1 cellular context compared by ENCODE assay signal in the genomic region with DNA sequence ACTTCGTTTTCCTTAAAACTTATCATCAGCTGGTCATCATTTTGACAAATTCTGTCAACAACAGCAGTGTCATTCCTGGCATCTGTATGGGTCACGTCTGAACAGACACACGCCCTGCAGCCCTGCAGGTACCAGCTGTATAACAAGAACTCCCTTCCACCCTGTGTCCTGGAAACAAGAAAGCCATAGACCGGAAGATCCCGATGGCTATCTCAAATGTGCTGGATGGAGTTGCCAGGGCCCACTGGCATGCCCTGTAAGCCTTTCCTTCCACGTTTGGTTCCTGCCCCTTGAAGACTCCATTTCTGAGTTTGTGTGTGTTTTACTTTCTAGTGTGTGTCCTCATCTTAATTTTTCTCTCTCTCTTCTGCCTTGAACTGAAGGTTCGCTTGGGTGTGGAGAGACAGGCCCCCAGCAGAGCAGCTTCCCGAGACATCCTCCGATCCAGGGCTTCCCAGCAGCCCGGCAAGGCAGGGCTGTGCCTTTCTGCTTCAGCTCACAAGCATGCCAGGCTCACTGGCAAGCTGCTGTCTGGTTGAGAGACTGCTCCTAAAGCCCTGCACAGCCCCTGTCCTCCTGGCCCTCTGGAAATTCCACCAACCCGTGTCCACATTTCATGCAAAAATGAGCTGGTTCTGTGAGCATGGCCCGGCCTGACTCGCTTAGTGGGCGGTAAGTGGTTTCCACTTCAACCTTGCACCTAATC.
TF ChIP-seq lines count a peak whose summit lies in the region.

No MANE protein-coding gene starts in this region.

TF ChIP-seq in H1, 55 proteins besides CTCF, POLR2A, EP300 and RAD21:
- TF ChIP-seq TBP (IDR thresholded peaks at IDR 0.05; ENCODE audit: low read depth, low read length) = no peak
- no peak for TF ChIP-seq SAP30 (IDR thresholded peaks at IDR 0.05; ENCODE audit: insufficient read depth, insufficient replicate concordance, low read length)
- no peak for TF ChIP-seq POU5F1 (IDR thresholded peaks at IDR 0.05; ENCODE audit: low read depth, low read length)
- no peak for TF ChIP-seq TAF7 (optimal IDR thresholded peaks at IDR 0.05; ENCODE audit: borderline replicate concordance, low read depth, low read length)
- TF ChIP-seq HDAC2 (IDR thresholded peaks at IDR 0.05; ENCODE audit: borderline replicate concordance in 1 of 2, low read depth in 2 of 2, low read length in 2 of 2) = no peak
- no peak for TF ChIP-seq TEAD4 (IDR thresholded peaks at IDR 0.05; ENCODE audit: low read depth, low read length)
- TF ChIP-seq, protein P1, sequence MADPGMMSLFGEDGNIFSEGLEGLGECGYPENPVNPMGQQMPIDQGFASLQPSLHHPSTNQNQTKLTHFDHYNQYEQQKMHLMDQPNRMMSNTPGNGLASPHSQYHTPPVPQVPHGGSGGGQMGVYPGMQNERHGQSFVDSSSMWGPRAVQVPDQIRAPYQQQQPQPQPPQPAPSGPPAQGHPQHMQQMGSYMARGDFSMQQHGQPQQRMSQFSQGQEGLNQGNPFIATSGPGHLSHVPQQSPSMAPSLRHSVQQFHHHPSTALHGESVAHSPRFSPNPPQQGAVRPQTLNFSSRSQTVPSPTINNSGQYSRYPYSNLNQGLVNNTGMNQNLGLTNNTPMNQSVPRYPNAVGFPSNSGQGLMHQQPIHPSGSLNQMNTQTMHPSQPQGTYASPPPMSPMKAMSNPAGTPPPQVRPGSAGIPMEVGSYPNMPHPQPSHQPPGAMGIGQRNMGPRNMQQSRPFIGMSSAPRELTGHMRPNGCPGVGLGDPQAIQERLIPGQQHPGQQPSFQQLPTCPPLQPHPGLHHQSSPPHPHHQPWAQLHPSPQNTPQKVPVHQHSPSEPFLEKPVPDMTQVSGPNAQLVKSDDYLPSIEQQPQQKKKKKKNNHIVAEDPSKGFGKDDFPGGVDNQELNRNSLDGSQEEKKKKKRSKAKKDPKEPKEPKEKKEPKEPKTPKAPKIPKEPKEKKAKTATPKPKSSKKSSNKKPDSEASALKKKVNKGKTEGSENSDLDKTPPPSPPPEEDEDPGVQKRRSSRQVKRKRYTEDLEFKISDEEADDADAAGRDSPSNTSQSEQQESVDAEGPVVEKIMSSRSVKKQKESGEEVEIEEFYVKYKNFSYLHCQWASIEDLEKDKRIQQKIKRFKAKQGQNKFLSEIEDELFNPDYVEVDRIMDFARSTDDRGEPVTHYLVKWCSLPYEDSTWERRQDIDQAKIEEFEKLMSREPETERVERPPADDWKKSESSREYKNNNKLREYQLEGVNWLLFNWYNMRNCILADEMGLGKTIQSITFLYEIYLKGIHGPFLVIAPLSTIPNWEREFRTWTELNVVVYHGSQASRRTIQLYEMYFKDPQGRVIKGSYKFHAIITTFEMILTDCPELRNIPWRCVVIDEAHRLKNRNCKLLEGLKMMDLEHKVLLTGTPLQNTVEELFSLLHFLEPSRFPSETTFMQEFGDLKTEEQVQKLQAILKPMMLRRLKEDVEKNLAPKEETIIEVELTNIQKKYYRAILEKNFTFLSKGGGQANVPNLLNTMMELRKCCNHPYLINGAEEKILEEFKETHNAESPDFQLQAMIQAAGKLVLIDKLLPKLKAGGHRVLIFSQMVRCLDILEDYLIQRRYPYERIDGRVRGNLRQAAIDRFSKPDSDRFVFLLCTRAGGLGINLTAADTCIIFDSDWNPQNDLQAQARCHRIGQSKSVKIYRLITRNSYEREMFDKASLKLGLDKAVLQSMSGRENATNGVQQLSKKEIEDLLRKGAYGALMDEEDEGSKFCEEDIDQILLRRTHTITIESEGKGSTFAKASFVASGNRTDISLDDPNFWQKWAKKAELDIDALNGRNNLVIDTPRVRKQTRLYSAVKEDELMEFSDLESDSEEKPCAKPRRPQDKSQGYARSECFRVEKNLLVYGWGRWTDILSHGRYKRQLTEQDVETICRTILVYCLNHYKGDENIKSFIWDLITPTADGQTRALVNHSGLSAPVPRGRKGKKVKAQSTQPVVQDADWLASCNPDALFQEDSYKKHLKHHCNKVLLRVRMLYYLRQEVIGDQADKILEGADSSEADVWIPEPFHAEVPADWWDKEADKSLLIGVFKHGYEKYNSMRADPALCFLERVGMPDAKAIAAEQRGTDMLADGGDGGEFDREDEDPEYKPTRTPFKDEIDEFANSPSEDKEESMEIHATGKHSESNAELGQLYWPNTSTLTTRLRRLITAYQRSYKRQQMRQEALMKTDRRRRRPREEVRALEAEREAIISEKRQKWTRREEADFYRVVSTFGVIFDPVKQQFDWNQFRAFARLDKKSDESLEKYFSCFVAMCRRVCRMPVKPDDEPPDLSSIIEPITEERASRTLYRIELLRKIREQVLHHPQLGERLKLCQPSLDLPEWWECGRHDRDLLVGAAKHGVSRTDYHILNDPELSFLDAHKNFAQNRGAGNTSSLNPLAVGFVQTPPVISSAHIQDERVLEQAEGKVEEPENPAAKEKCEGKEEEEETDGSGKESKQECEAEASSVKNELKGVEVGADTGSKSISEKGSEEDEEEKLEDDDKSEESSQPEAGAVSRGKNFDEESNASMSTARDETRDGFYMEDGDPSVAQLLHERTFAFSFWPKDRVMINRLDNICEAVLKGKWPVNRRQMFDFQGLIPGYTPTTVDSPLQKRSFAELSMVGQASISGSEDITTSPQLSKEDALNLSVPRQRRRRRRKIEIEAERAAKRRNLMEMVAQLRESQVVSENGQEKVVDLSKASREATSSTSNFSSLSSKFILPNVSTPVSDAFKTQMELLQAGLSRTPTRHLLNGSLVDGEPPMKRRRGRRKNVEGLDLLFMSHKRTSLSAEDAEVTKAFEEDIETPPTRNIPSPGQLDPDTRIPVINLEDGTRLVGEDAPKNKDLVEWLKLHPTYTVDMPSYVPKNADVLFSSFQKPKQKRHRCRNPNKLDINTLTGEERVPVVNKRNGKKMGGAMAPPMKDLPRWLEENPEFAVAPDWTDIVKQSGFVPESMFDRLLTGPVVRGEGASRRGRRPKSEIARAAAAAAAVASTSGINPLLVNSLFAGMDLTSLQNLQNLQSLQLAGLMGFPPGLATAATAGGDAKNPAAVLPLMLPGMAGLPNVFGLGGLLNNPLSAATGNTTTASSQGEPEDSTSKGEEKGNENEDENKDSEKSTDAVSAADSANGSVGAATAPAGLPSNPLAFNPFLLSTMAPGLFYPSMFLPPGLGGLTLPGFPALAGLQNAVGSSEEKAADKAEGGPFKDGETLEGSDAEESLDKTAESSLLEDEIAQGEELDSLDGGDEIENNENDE (IDR thresholded peaks at IDR 0.05; ENCODE audit: insufficient replicate concordance, low read length) = no peak
- no peak for TF ChIP-seq SIN3A (conservative IDR thresholded peaks at IDR 0.05 in 1 of 2, IDR thresholded peaks at IDR 0.05 in 1 of 2; ENCODE audit: low read depth in 1 of 2, low read length in 2 of 2)
- TF ChIP-seq ASH2L (IDR thresholded peaks at IDR 0.05; ENCODE audit: low read length) = no peak
- no peak for TF ChIP-seq SRF (IDR thresholded peaks at IDR 0.05; ENCODE audit: low read depth, low read length)
- TF ChIP-seq, protein P2, sequence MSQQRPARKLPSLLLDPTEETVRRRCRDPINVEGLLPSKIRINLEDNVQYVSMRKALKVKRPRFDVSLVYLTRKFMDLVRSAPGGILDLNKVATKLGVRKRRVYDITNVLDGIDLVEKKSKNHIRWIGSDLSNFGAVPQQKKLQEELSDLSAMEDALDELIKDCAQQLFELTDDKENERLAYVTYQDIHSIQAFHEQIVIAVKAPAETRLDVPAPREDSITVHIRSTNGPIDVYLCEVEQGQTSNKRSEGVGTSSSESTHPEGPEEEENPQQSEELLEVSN (IDR thresholded peaks at IDR 0.05) = no peak
- TF ChIP-seq CREB1 (IDR thresholded peaks at IDR 0.05) = no peak
- TF ChIP-seq RNF2 (IDR thresholded peaks at IDR 0.05; ENCODE audit: borderline replicate concordance, low read depth, low read length, missing control alignments, poor library complexity, severe bottlenecking) = no peak
- no peak for TF ChIP-seq KDM1A (IDR thresholded peaks at IDR 0.05; ENCODE audit: borderline replicate concordance, low read length)
- TF ChIP-seq EGR1 (IDR thresholded peaks at IDR 0.05; ENCODE audit: borderline replicate concordance, low read depth, low read length) = no peak
- TF ChIP-seq, protein P3, sequence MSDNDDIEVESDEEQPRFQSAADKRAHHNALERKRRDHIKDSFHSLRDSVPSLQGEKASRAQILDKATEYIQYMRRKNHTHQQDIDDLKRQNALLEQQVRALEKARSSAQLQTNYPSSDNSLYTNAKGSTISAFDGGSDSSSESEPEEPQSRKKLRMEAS (IDR thresholded peaks at IDR 0.05) = no peak
- no peak for TF ChIP-seq GTF2F1 (IDR thresholded peaks at IDR 0.05; ENCODE audit: borderline replicate concordance, low read depth, low read length)
- no peak for TF ChIP-seq ZNF274 (IDR thresholded peaks at IDR 0.05; ENCODE audit: borderline replicate concordance, extremely low read depth, low read length)
- TF ChIP-seq, protein P4, sequence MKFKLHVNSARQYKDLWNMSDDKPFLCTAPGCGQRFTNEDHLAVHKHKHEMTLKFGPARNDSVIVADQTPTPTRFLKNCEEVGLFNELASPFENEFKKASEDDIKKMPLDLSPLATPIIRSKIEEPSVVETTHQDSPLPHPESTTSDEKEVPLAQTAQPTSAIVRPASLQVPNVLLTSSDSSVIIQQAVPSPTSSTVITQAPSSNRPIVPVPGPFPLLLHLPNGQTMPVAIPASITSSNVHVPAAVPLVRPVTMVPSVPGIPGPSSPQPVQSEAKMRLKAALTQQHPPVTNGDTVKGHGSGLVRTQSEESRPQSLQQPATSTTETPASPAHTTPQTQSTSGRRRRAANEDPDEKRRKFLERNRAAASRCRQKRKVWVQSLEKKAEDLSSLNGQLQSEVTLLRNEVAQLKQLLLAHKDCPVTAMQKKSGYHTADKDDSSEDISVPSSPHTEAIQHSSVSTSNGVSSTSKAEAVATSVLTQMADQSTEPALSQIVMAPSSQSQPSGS (IDR thresholded peaks at IDR 0.05; ENCODE audit: low read length) = no peak
